Comparison of ENCODE assay signal across 20 cellular contexts in the genomic region with DNA sequence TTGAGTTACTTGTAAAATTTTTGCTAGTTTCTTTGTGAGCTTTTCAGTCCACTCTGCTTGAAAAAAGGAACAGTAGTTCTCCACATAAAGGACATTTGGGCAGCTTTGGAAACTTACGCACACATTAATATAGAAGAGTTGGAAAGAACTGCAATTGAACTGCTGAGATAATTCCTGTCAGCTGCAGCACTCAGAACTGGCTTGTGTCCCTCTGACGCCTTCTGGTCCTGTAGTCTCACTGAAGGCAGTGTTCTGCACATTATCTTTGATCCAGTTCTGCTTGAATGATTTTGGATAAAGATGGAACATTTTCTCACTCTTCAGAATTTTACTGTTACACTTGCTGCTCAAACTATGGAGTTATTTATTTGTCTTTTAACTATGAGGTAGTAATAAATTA.
"Had no signal": no experiment of that assay in that cellular context is flagged by ENCODE, and none has a peak within 500 bp of the region (broad histone marks: within the 10 kb centered on the region; RNA-seq: fewer than 3 reads in every experiment).

No MANE protein-coding gene starts in this region.

- H3K27ac ChIP-seq: psoas muscle, right lobe of liver, thyroid gland, vagina had no signal

- H3K4me1 ChIP-seq: psoas muscle, right lobe of liver, thyroid gland, vagina had no signal

- H3K27me3 ChIP-seq: right lobe of liver, thyroid gland, vagina had no signal

- H3K9me3 ChIP-seq: mucosa of descending colon, right lobe of liver, thyroid gland, vagina had no signal

- ATAC-seq: left colon; mucosa of descending colon; natural killer cell treated with Interleukin-12 subunit alpha and Interleukin-12 subunit beta and Interleukin-15 and Interleukin-18, amount 100 ng/mL, for 72 hours; psoas muscle; right lobe of liver; stimulated activated naive CD8-positive, alpha-beta T cell treated with anti-CD3 and anti-CD28 coated beads, Interleukin-15, amount 100 ng/mL, for 72 hours had no signal

- DNase-seq: cerebellar nuclear complex; cortex of kidney; left colon; mucosa of descending colon; naive B cell; nucleus accumbens; psoas muscle; right lobe of liver; small intestine; stimulated activated CD4-positive, alpha-beta T cell treated with anti-CD3 and anti-CD28 coated beads, Interleukin-12 subunit alpha, Interleukin-12 subunit beta, amount 100 ng/mL, for 4 hours; stimulated activated CD4-positive, alpha-beta T cell treated with anti-CD3 and anti-CD28 coated beads, Interleukin-1b, Interleukin-23, amount 100 ng/mL, for 48 hours; stimulated activated CD4-positive, alpha-beta T cell treated with anti-CD3 and anti-CD28 coated beads, Interleukin-4, amount 100 ng/mL, for 1 hour; stimulated activated CD8-positive, alpha-beta memory T cell treated with anti-CD3 and anti-CD28 coated beads, Interleukin-4, amount 100 ng/mL, for 48 hours; stimulated activated naive CD4-positive, alpha-beta T cell; stimulated activated naive CD8-positive, alpha-beta T cell treated with anti-CD3 and anti-CD28 coated beads, Interleukin-15, amount 100 ng/mL, for 72 hours; thyroid gland; trophoblast cell had no signal

- H3K36me3 ChIP-seq: right lobe of liver, thyroid gland, vagina had no signal

- H3K4me3 ChIP-seq: lung, mucosa of descending colon, psoas muscle, right lobe of liver, thyroid gland, vagina had no signal
